In genomic region chr17:81044428-81044763, GRCh38 we compare ENCODE assay signal across 12 cellular contexts. TPM values are rescaled to one million over a fixed set of nuclear protein-coding genes. Genes with fewer than 3 reads are reported as not detected.
A peak's percentile ranks its signal among the peaks of the same experiment; 100 is the strongest.
DNase-seq lines count a peak whose midpoint lies in the region; ATAC-seq and TF ChIP-seq lines count a peak whose summit lies in the region.
"Had no signal": no experiment of that assay in that cellular context is flagged by ENCODE, and none has a peak within 500 bp of the region (broad histone marks: within the 10 kb centered on the region; RNA-seq: fewer than 3 reads in every experiment).

No MANE protein-coding gene starts in this region.

- H3K27me3 ChIP-seq in Panc1 (ENCODE audit: control insufficient read depth, insufficient read depth, low read length) (no peaks in the 10 kb centered on the region), dorsolateral prefrontal cortex (no peaks in the 10 kb centered on the region), stomach smooth muscle (ENCODE audit: control insufficient read depth in 1 of 2, insufficient read depth in 2 of 2, low read length in 2 of 2) (no peaks in the 10 kb centered on the region)
- H3K27me3 ChIP-seq: colonic mucosa had no signal

- CTCF ChIA-PET in Panc1 (lab: Charles Lee): no interaction called here

- H3K36me3 ChIP-seq in Panc1 (ENCODE audit: control insufficient read depth, insufficient read depth, low read length) (no peaks in the 10 kb centered on the region), mesodermal cell (ENCODE audit: control insufficient read depth, insufficient read depth, low read length) (no peaks in the 10 kb centered on the region), stomach smooth muscle (ENCODE audit: control insufficient read depth in 2 of 2, insufficient read depth in 2 of 2, low read length in 2 of 2) (no peaks in the 10 kb centered on the region)
- H3K36me3 ChIP-seq: colonic mucosa had no signal

- peaks cover 98% of the 10 kb centered on the region for H3K4me1 ChIP-seq in Panc1 (ENCODE audit: control insufficient read depth, insufficient read depth, low read length)
- H3K4me1 ChIP-seq in mesodermal cell (ENCODE audit: control insufficient read depth, insufficient read depth, low read length, poor library complexity, severe bottlenecking): peaks cover 40% of the 10 kb centered on the region
- H3K4me1 ChIP-seq in stomach smooth muscle (ENCODE audit: control insufficient read depth, insufficient read depth, low read length): peaks cover 88% of the 10 kb centered on the region

- DNase-seq in Panc1 (ENCODE audit: low read depth, low spot score) (no peak), dorsolateral prefrontal cortex (no peak), NCI-H510A (lab: John Stamatoyannopoulos, UW) (no peak), GM03348 (ENCODE audit: low spot score) (no peak), Ammon's horn (ENCODE audit: low spot score) (no peak), SKM-1 treated with dmso at 0.1 percent for 144 hours (lab: John Stamatoyannopoulos, UW; ENCODE audit: unreplicated experiment) (no peak)
- DNase-seq: CD4-positive, CD25-positive, alpha-beta regulatory T cell; NCI-H1092; T-cell had no signal

- TF ChIP-seq CTCF in Panc1 (IDR thresholded peaks at IDR 0.05): no peak
- no peak for TF ChIP-seq CTCF in dorsolateral prefrontal cortex (IDR thresholded peaks at IDR 0.05 in 54 of 56, conservative IDR thresholded peaks at IDR 0.05 in 2 of 56; ENCODE audit: low read depth in 1 of 56, partially characterized antibody in 56 of 56)

- peak overlapping the region; percentile 23 to 36 for H3K4me3 ChIP-seq in Panc1 (ENCODE audit: low read depth in 2 of 2, low read length in 2 of 2)
- peak overlapping the region in 27 of 59 donors; percentile 2 to 46 (median 17) for H3K4me3 ChIP-seq in dorsolateral prefrontal cortex
- H3K4me3 ChIP-seq in mesodermal cell (ENCODE audit: extremely low read depth, insufficient read depth, low read length, poor library complexity, severe bottlenecking): no peak overlapping the region
- peak overlapping the region; percentile 42 to 59 for H3K4me3 ChIP-seq in stomach smooth muscle (ENCODE audit: low read length in 2 of 2)
- H3K4me3 ChIP-seq: colonic mucosa had no signal

- in situ Hi-C loops in Panc1 (cut with HindIII; ENCODE audit: low pct_unique_long_range_greater_than_20kb, low sequenced_read_pairs): no loop called here

- no peaks in the 10 kb centered on the region for H3K9me3 ChIP-seq in Panc1 (ENCODE audit: control insufficient read depth, insufficient read depth, low read depth, low read length)
- H3K9me3 ChIP-seq in mesodermal cell (ENCODE audit: control insufficient read depth, low read length): no peaks in the 10 kb centered on the region
- H3K9me3 ChIP-seq in stomach smooth muscle (ENCODE audit: control insufficient read depth in 2 of 2, low read length in 2 of 2): no peaks in the 10 kb centered on the region
- H3K9me3 ChIP-seq: colonic mucosa had no signal

- POLR2A ChIA-PET in Panc1 (lab: Charles Lee): interaction anchor here (0.5 kb wide), 1 partner anchor 721 kb away, joined by 3 read pairs; no protein-coding TSS in a partner anchor

- 95 to 97% methylated on average over 14 of the region's 14 CpGs for WGBS in mesodermal cell (ENCODE audit: insufficient coverage in 2 of 2), 2 experiments

- intact Hi-C loops in Panc1 (cut with micrococcal nuclease; ENCODE audit: unreplicated experiment): no loop called here
- intact Hi-C loops in dorsolateral prefrontal cortex (cut with DNase I): no loop called here

- H3K9ac ChIP-seq in stomach smooth muscle (ENCODE audit: low read length in 2 of 2): peak overlapping the region in 1 of 2 donors; percentile 47

- no TSS peak for BruUV-seq in Panc1 (replicated peaks; lab: Mats Ljungman, UMichigan)

- peak overlapping the region; percentile 99 for H3K27ac ChIP-seq in Panc1 (ENCODE audit: low read length)
- H3K27ac ChIP-seq in dorsolateral prefrontal cortex: peak overlapping the region in 39 of 59 donors; percentile 0 to 75 (median 47)
- H3K27ac ChIP-seq in mesodermal cell (ENCODE audit: low read depth, low read length, severe bottlenecking): peak overlapping the region; percentile 41
- H3K27ac ChIP-seq in stomach smooth muscle (ENCODE audit: low read length): peak overlapping the region; percentile 74

- ATAC-seq in Panc1: no peak
- ATAC-seq: T-cell had no signal

RNA-seq across cellular contexts. Expression of gene BAIAP2, which starts 9.4 kb away (rescaled TPM):
- 125 TPM for total RNA-seq in Panc1 (2021; ENCODE audit: unreplicated experiment)
- 117 TPM for polyA plus RNA-seq in Panc1 (2012; ENCODE audit: insufficient read length)
- total RNA-seq in dorsolateral prefrontal cortex: 100 to 1,000 TPM; 104 to 353 (median 235) TPM
- polyA plus RNA-seq in mesodermal cell (2013, experiment 1 of 2): 27.1 TPM
- 24.1 TPM for polyA plus RNA-seq in mesodermal cell (2013, experiment 2 of 2)

RNA-seq across cellular contexts. Expression of gene CHMP6, which starts 52.8 kb away (rescaled TPM):
- total RNA-seq in Panc1 (2021; ENCODE audit: unreplicated experiment) (43.7 TPM), dorsolateral prefrontal cortex (10 to 100 TPM; 15.4 to 33.4 (median 22.0) TPM)
- polyA plus RNA-seq in Panc1 (2012; ENCODE audit: insufficient read length): 39.1 TPM
- 17.0 TPM for polyA plus RNA-seq in mesodermal cell (2013, experiment 1 of 2)
- polyA plus RNA-seq in mesodermal cell (2013, experiment 2 of 2): 16.6 TPM

Comparison
In these comparisons a context has a peak if more than half of its experiments do, and no peak if none do; other contexts are left out.
1. H3K27ac ChIP-seq: peak in every context shown above with its lines; median percentile 99 in Panc1; 74 in stomach smooth muscle; 47 in dorsolateral prefrontal cortex; 41 in mesodermal cell.